ENCODE assay signal across 25 cellular contexts in the genomic region with DNA sequence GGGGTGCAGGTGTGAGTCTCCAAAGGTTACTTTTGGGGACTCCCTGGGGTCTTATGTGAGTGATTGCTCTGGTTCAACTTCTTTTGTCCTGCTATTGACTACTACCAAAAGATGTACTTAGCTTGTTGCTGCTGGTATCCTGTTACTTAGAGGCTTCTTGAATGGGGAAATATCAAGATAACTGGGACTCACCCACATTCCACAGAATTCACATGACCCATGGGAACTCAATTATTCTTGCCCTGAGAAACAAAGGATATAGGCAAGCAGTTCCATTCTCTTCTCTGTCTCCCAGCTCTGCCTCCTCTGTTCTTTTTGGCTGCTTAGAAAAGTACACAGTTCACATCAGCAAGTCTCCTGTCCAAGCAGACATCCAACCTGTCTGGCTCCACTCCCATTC.
DNase-seq lines count a peak whose midpoint lies in the region; ATAC-seq and TF ChIP-seq lines count a peak whose summit lies in the region.
"Had no signal": no experiment of that assay in that cellular context is flagged by ENCODE, and none has a peak within 500 bp of the region (broad histone marks: within the 10 kb centered on the region; RNA-seq: fewer than 3 reads in every experiment).

No MANE protein-coding gene starts in this region.

- ATAC-seq in HG03159 (IDR thresholded peaks at IDR 0.05; ENCODE audit: unreplicated experiment): no peak
- ATAC-seq: activated T-cell treated with anti-CD3 and anti-CD28 coated beads, Interleukin-2, amount 50 U/mL, for 4 hours; left cardiac atrium; natural killer cell treated with Interleukin-12 subunit alpha and Interleukin-12 subunit beta and Interleukin-15 and Interleukin-18, amount 100 ng/mL, for 72 hours; pancreas; stimulated activated naive CD8-positive, alpha-beta T cell treated with anti-CD3 and anti-CD28 coated beads, Interleukin-15, amount 100 ng/mL, for 72 hours had no signal

- in situ Hi-C loops in brain microvascular endothelial cell (cut with HindIII; ENCODE audit: low pct_ligation_motif_present, low sequenced_read_pairs): no loop called here

- no peaks in the 10 kb centered on the region for H3K27me3 ChIP-seq in brain microvascular endothelial cell (replicated peaks)
- no peaks in the 10 kb centered on the region for H3K27me3 ChIP-seq in prostate gland (replicated peaks; ENCODE audit: insufficient read depth)
- H3K27me3 ChIP-seq: adrenal gland, heart right ventricle, pancreas, thyroid gland had no signal

- TF ChIP-seq CTCF in brain microvascular endothelial cell (IDR thresholded peaks at IDR 0.05; ENCODE audit: low read depth, low read length, missing control alignments) (no peak), fibroblast of villous mesenchyme (IDR thresholded peaks at IDR 0.05; ENCODE audit: insufficient read depth, low read depth, low read length) (no peak), prostate gland (IDR thresholded peaks at IDR 0.05) (no peak), mesothelial cell of epicardium (IDR thresholded peaks at IDR 0.05; ENCODE audit: unreplicated experiment) (no peak)

- no peaks in the 10 kb centered on the region for H3K27me3 Mint-ChIP-seq in mesothelial cell of epicardium (ENCODE audit: low read depth)

- H3K4me1 Mint-ChIP-seq in mesothelial cell of epicardium: peaks cover 15% of the 10 kb centered on the region
- H3K4me1 Mint-ChIP-seq: stimulated activated naive CD8-positive, alpha-beta T cell treated with anti-CD3 and anti-CD28 coated beads, Interleukin-15, amount 100 ng/mL, for 72 hours had no signal

- TF ChIP-seq POLR2A in prostate gland (IDR thresholded peaks at IDR 0.05): no peak

- intact Hi-C loops in prostate gland (cut with DNase I): no loop called here

- H3K36me3 ChIP-seq in brain microvascular endothelial cell (replicated peaks) (no peaks in the 10 kb centered on the region), prostate gland (no peaks in the 10 kb centered on the region)
- H3K36me3 ChIP-seq: adrenal gland, heart right ventricle, pancreas, thyroid gland had no signal

- H3K4me1 ChIP-seq in prostate gland (replicated peaks): peaks cover 17% of the 10 kb centered on the region
- H3K4me1 ChIP-seq: adrenal gland, pancreas, thyroid gland had no signal

- H3K27ac ChIP-seq in brain microvascular endothelial cell (no peak overlapping the region), prostate gland (peak overlapping the region; percentile 35 to 41)
- H3K27ac ChIP-seq: adrenal gland, coronary artery, pancreas, thyroid gland, VCaP had no signal

- H3K4me3 ChIP-seq in brain microvascular endothelial cell (ENCODE audit: low read depth, low read length) (no peak overlapping the region), fibroblast of villous mesenchyme (ENCODE audit: low read depth, low read length) (no peak overlapping the region), prostate gland (no peak overlapping the region)
- H3K4me3 ChIP-seq: adrenal gland, coronary artery, heart right ventricle, pancreas, thyroid gland had no signal

- DNase-seq in GM03348 (ENCODE audit: low spot score) (peak; percentile 35), brain microvascular endothelial cell (peak; percentile 41), fibroblast of villous mesenchyme (ENCODE audit: low read depth) (peak; percentile 32), prostate gland (ENCODE audit: low spot score) (peak; percentile 10), SIG-M5 treated with dmso at 0.1 percent for 504 hours (lab: John Stamatoyannopoulos, UW; ENCODE audit: unreplicated experiment) (no peak), mesothelial cell of epicardium (ENCODE audit: low spot score in 2 of 2, unreplicated experiment in 2 of 2) (no peak), AG08396 (ENCODE audit: low spot score) (no peak)
- DNase-seq: activated CD4-positive, alpha-beta T cell treated with anti-CD3 and anti-CD28 coated beads for 48 hours; activated T-cell treated with anti-CD3 and anti-CD28 coated beads, Interleukin-2, amount 50 U/mL, for 4 hours; adrenal gland; CD4-positive, alpha-beta T cell; DMS 273 treated with DMSO at 0.1 percent for 48 hours; heart right ventricle; KG1; left cardiac atrium; NCI-H1694; NCI-H526 treated with DMSO at 0.1 percent for 48 hours; pancreas; stimulated activated naive CD8-positive, alpha-beta T cell treated with anti-CD3 and anti-CD28 coated beads, Interleukin-15, amount 100 ng/mL, for 72 hours; thyroid gland had no signal

- no peak overlapping the region for H3K4me3 Mint-ChIP-seq in mesothelial cell of epicardium
- H3K4me3 Mint-ChIP-seq: activated T-cell treated with anti-CD3 and anti-CD28 coated beads, Interleukin-2, amount 50 U/mL, for 4 hours; CD4-positive, alpha-beta T cell; natural killer cell treated with Interleukin-12 subunit alpha and Interleukin-12 subunit beta and Interleukin-15 and Interleukin-18, amount 100 ng/mL, for 72 hours; stimulated activated naive CD8-positive, alpha-beta T cell treated with anti-CD3 and anti-CD28 coated beads, Interleukin-15, amount 100 ng/mL, for 72 hours; T-helper 2 cell treated with Interferon-gamma antibody and Interleukin-4, amounts not matched to agents 5 μg/mL and 100 μg/mL, for 36 hours had no signal

- no peaks in the 10 kb centered on the region for H3K36me3 Mint-ChIP-seq in mesothelial cell of epicardium
- H3K36me3 Mint-ChIP-seq: natural killer cell treated with Interleukin-12 subunit alpha and Interleukin-12 subunit beta and Interleukin-15 and Interleukin-18, amount 100 ng/mL, for 72 hours had no signal

- H3K9me3 ChIP-seq in prostate gland: no peaks in the 10 kb centered on the region
- H3K9me3 ChIP-seq: adrenal gland, heart right ventricle, pancreas, thyroid gland had no signal

- H3K9me3 Mint-ChIP-seq in mesothelial cell of epicardium: no peaks in the 10 kb centered on the region
- H3K9me3 Mint-ChIP-seq: activated T-cell treated with anti-CD3 and anti-CD28 coated beads, Interleukin-2, amount 50 U/mL, for 4 hours; CD4-positive, alpha-beta T cell; natural killer cell treated with Interleukin-12 subunit alpha and Interleukin-12 subunit beta and Interleukin-15 and Interleukin-18, amount 100 ng/mL, for 72 hours; stimulated activated naive CD8-positive, alpha-beta T cell treated with anti-CD3 and anti-CD28 coated beads, Interleukin-15, amount 100 ng/mL, for 72 hours; T-helper 2 cell treated with Interferon-gamma antibody and Interleukin-4, amounts not matched to agents 5 μg/mL and 100 μg/mL, for 36 hours had no signal

- no peak overlapping the region for H3K27ac Mint-ChIP-seq in mesothelial cell of epicardium
- H3K27ac Mint-ChIP-seq: CD4-positive, alpha-beta T cell; natural killer cell treated with Interleukin-12 subunit alpha and Interleukin-12 subunit beta and Interleukin-15 and Interleukin-18, amount 100 ng/mL, for 72 hours; stimulated activated naive CD8-positive, alpha-beta T cell treated with anti-CD3 and anti-CD28 coated beads, Interleukin-15, amount 100 ng/mL, for 72 hours; T-helper 2 cell treated with Interferon-gamma antibody and Interleukin-4, amounts not matched to agents 5 μg/mL and 100 μg/mL, for 36 hours had no signal

Comparison
In these comparisons a context has a peak if more than half of its experiments do, and no peak if none do; other contexts are left out.
1. DNase-seq: peak in GM03348 (single experiment), brain microvascular endothelial cell (single experiment), fibroblast of villous mesenchyme (single experiment) and prostate gland (single experiment); none in SIG-M5 treated with dmso at 0.1 percent for 504 hours (single experiment), mesothelial cell of epicardium (0 of 2) and AG08396 (single experiment).